14 cellular contexts compared by ENCODE assay signal in genomic region chr4:79852305-79852730, GRCh38.
DNase-seq lines count a peak whose midpoint lies in the region; TF ChIP-seq lines count a peak whose summit lies in the region.
"Had no signal": no experiment of that assay in that cellular context is flagged by ENCODE, and none has a peak within 500 bp of the region (broad histone marks: within the 10 kb centered on the region; RNA-seq: fewer than 3 reads in every experiment).

No MANE protein-coding gene starts in this region.

- H3K27ac Mint-ChIP-seq in Calu3 (ENCODE audit: unreplicated experiment): no peak overlapping the region
- H3K27ac Mint-ChIP-seq: activated T-cell treated with anti-CD3 and anti-CD28 coated beads, Interleukin-2, amount 50 U/mL, for 24 hours; stimulated activated effector memory CD8-positive, alpha-beta T cell treated with anti-CD3 and anti-CD28 coated beads, Interleukin-12 subunit alpha, Interleukin-12 subunit beta, amount 100 ng/mL, for 72 hours had no signal

- H2BK120ac ChIP-seq in mesenchymal stem cell (ENCODE audit: low read depth, low read length): no peak overlapping the region

- H3K4me3 ChIP-seq in mesenchymal stem cell (ENCODE audit: insufficient read depth in 1 of 2, low read depth in 1 of 2, low read length in 2 of 2): no peak overlapping the region
- H3K4me3 ChIP-seq: BLaER1 treated with 17β-estradiol and CSF1 and Interleukin-3, amounts not matched to agents 10 nM and 100 nM; HAP-1; sigmoid colon had no signal

- no peak for TF ChIP-seq CTCF in Calu3 (IDR thresholded peaks at IDR 0.05; ENCODE audit: unreplicated experiment)

- no peaks in the 10 kb centered on the region for H3K27me3 Mint-ChIP-seq in Calu3 (ENCODE audit: unreplicated experiment)

- no peaks in the 10 kb centered on the region for H3K79me1 ChIP-seq in mesenchymal stem cell (replicated peaks; ENCODE audit: low read length, poor library complexity, severe bottlenecking)

- peak; percentile 39 for DNase-seq in AG08396 (ENCODE audit: low spot score)
- peak; percentile 3 for DNase-seq in NCI-H226
- peak; percentile 0 for DNase-seq in dermis blood vessel endothelial cell
- peak; percentile 90 for DNase-seq in mesenchymal stem cell
- DNase-seq in central memory CD4-positive, alpha-beta T cell: no peak
- no peak for DNase-seq in Calu3
- DNase-seq in NCI-H2196 (lab: John Stamatoyannopoulos, UW; ENCODE audit: unreplicated experiment): no peak
- no peak for DNase-seq in COLO829 (ENCODE audit: low spot score)
- DNase-seq: activated T-cell treated with anti-CD3 and anti-CD28 coated beads, Interleukin-2, amount 50 U/mL, for 24 hours; NCI-H2081; sigmoid colon had no signal

- 37% methylated on average over 4 of the region's 4 CpGs for WGBS in mesenchymal stem cell

- no peak overlapping the region for H2BK15ac ChIP-seq in mesenchymal stem cell (ENCODE audit: low read depth, poor library complexity, severe bottlenecking)

- intact Hi-C loops in Calu3 (cut with micrococcal nuclease; ENCODE audit: unreplicated experiment): no loop called here

- H3K27ac ChIP-seq in mesenchymal stem cell (ENCODE audit: low read length, poor library complexity, severe bottlenecking): no peak overlapping the region
- H3K27ac ChIP-seq: BLaER1 treated with 17β-estradiol and CSF1 and Interleukin-3, amounts not matched to agents 10 nM and 100 nM had no signal

- no peak overlapping the region for H2AFZ ChIP-seq in mesenchymal stem cell (ENCODE audit: low read depth, low read length)

- no peak overlapping the region for H2AK5ac ChIP-seq in mesenchymal stem cell (ENCODE audit: low read length, severe bottlenecking)

- H4K91ac ChIP-seq in mesenchymal stem cell (ENCODE audit: low read length): no peak overlapping the region

- H3K36me3 Mint-ChIP-seq in Calu3 (ENCODE audit: insufficient read depth, unreplicated experiment): no peaks in the 10 kb centered on the region
- H3K36me3 Mint-ChIP-seq: stimulated activated effector memory CD8-positive, alpha-beta T cell treated with anti-CD3 and anti-CD28 coated beads, Interleukin-12 subunit alpha, Interleukin-12 subunit beta, amount 100 ng/mL, for 72 hours had no signal

- peak overlapping the region; percentile 65 for H3K9ac ChIP-seq in mesenchymal stem cell (ENCODE audit: low read length)
- H3K9ac ChIP-seq: BLaER1 treated with 17β-estradiol and CSF1 and Interleukin-3, amounts not matched to agents 10 nM and 100 nM had no signal

- peak overlapping the region in 1 of 2 experiments; percentile 38 for H3K18ac ChIP-seq in mesenchymal stem cell (ENCODE audit: low read depth in 1 of 2, low read length in 2 of 2)

- H4K8ac ChIP-seq in mesenchymal stem cell (ENCODE audit: low read length): peak overlapping the region; percentile 10

- no peak overlapping the region for H3K14ac ChIP-seq in mesenchymal stem cell (ENCODE audit: low read length in 2 of 2)

- no peaks in the 10 kb centered on the region for H3K36me3 ChIP-seq in mesenchymal stem cell (ENCODE audit: control insufficient read depth in 1 of 2, insufficient read depth in 2 of 2, low read depth in 1 of 2, low read length in 2 of 2)
- H3K36me3 ChIP-seq: BLaER1 treated with 17β-estradiol and CSF1 and Interleukin-3, amounts not matched to agents 10 nM and 100 nM; HAP-1; sigmoid colon had no signal

- no peak overlapping the region for H3K23ac ChIP-seq in mesenchymal stem cell (ENCODE audit: low read length in 2 of 2)

- no peak overlapping the region for H3K4me2 ChIP-seq in mesenchymal stem cell (ENCODE audit: low read length, poor library complexity, severe bottlenecking)
- H3K4me2 ChIP-seq: BLaER1 treated with 17β-estradiol and CSF1 and Interleukin-3, amounts not matched to agents 10 nM and 100 nM had no signal

- no peaks in the 10 kb centered on the region for H3K9me3 Mint-ChIP-seq in Calu3 (ENCODE audit: low read depth, unreplicated experiment)
- H3K9me3 Mint-ChIP-seq: activated T-cell treated with anti-CD3 and anti-CD28 coated beads, Interleukin-2, amount 50 U/mL, for 24 hours; stimulated activated effector memory CD8-positive, alpha-beta T cell treated with anti-CD3 and anti-CD28 coated beads, Interleukin-12 subunit alpha, Interleukin-12 subunit beta, amount 100 ng/mL, for 72 hours had no signal

- no peak overlapping the region for H2BK5ac ChIP-seq in mesenchymal stem cell (ENCODE audit: low read depth, low read length, poor library complexity, severe bottlenecking)

- CTCF ChIA-PET in Calu3 (lab: Charles Lee): no interaction called here

- BruUV-seq in Calu3 (replicated peaks; lab: Mats Ljungman, UMichigan): no TSS peak

- no peaks in the 10 kb centered on the region for H3K4me1 Mint-ChIP-seq in Calu3 (ENCODE audit: low read depth, unreplicated experiment)
- H3K4me1 Mint-ChIP-seq: stimulated activated effector memory CD8-positive, alpha-beta T cell treated with anti-CD3 and anti-CD28 coated beads, Interleukin-12 subunit alpha, Interleukin-12 subunit beta, amount 100 ng/mL, for 72 hours had no signal

- no peaks in the 10 kb centered on the region for H3K9me3 ChIP-seq in mesenchymal stem cell (ENCODE audit: control insufficient read depth, low read length)
- H3K9me3 ChIP-seq: BLaER1 treated with 17β-estradiol and CSF1 and Interleukin-3, amounts not matched to agents 10 nM and 100 nM; HAP-1; sigmoid colon had no signal

- no peaks in the 10 kb centered on the region for H3K27me3 ChIP-seq in mesenchymal stem cell (ENCODE audit: control insufficient read depth in 1 of 2, insufficient read depth in 1 of 2, low read length in 2 of 2)
- H3K27me3 ChIP-seq: BLaER1 treated with 17β-estradiol and CSF1 and Interleukin-3, amounts not matched to agents 10 nM and 100 nM; sigmoid colon had no signal

- H3K4me1 ChIP-seq in mesenchymal stem cell (ENCODE audit: control insufficient read depth, insufficient read depth, low read depth, low read length): no peaks in the 10 kb centered on the region
- H3K4me1 ChIP-seq: HAP-1 had no signal

- no peak overlapping the region for H3K4me3 Mint-ChIP-seq in Calu3 (ENCODE audit: low read depth, unreplicated experiment)
- H3K4me3 Mint-ChIP-seq: activated T-cell treated with anti-CD3 and anti-CD28 coated beads, Interleukin-2, amount 50 U/mL, for 24 hours; stimulated activated effector memory CD8-positive, alpha-beta T cell treated with anti-CD3 and anti-CD28 coated beads, Interleukin-12 subunit alpha, Interleukin-12 subunit beta, amount 100 ng/mL, for 72 hours had no signal

- H2BK12ac ChIP-seq in mesenchymal stem cell (ENCODE audit: low read length in 2 of 2): no peak overlapping the region

- H3K4ac ChIP-seq in mesenchymal stem cell (ENCODE audit: low read depth in 1 of 2, low read length in 2 of 2): no peak overlapping the region

Comparison
In these comparisons a context has a peak if more than half of its experiments do, and no peak if none do; other contexts are left out.
1. DNase-seq: peak in AG08396 (single experiment), NCI-H226 (single experiment), dermis blood vessel endothelial cell (single experiment) and mesenchymal stem cell (single experiment); none in central memory CD4-positive, alpha-beta T cell (single experiment), Calu3 (single experiment), NCI-H2196 (single experiment) and COLO829 (single experiment).